In genomic region chr11:47373876-47374820, GRCh38 we compare ENCODE assay signal across 8 cellular contexts. TPM values are rescaled to one million over a fixed set of nuclear protein-coding genes. Genes with fewer than 3 reads are reported as not detected.
DNase-seq lines count a peak whose midpoint lies in the region; ATAC-seq and TF ChIP-seq lines count a peak whose summit lies in the region.

No MANE protein-coding gene starts in this region.

- no peak overlapping the region for H3K4me3 Mint-ChIP-seq in T-helper 17 cell

- H3K4me1 ChIP-seq in adrenal gland (replicated peaks in 1 of 2) (peaks cover 3 to 5% of the 10 kb centered on the region in 2 donors), left ventricle myocardium inferior (no peaks in the 10 kb centered on the region)

- WGBS in adrenal gland, 4 donors, result 21 to 41% (median 34%) methylated on average over 6 to 21 of the region's 21 CpGs

- H3K36me3 ChIP-seq in adrenal gland (replicated peaks in 1 of 2), result no peaks in the 10 kb centered on the region
- no peaks in the 10 kb centered on the region for H3K36me3 ChIP-seq in left ventricle myocardium inferior

- H3K36me3 Mint-ChIP-seq in T-helper 17 cell (ENCODE audit: low read depth), result no peaks in the 10 kb centered on the region

- no peaks in the 10 kb centered on the region for H3K27me3 Mint-ChIP-seq in T-helper 17 cell

- H3K4me3 ChIP-seq in adrenal gland, result no peak overlapping the region
- H3K4me3 ChIP-seq in left ventricle myocardium inferior, result no peak overlapping the region

- peak; percentile 85 to 97 (median 94) for TF ChIP-seq CTCF in adrenal gland (IDR thresholded peaks at IDR 0.05)
- TF ChIP-seq CTCF in left ventricle myocardium inferior (IDR thresholded peaks at IDR 0.05; ENCODE audit: borderline replicate concordance), result peak; percentile 99

- peaks cover 9% of the 10 kb centered on the region for H3K4me1 Mint-ChIP-seq in T-helper 17 cell

- DNase-seq in NCI-H2081 (lab: John Stamatoyannopoulos, UW) (peak; percentile 64 to 68), NCI-H2081 treated with DMSO at 0.1 percent for 48 hours (lab: John Stamatoyannopoulos, UW) (no peak), M059J (ENCODE audit: low read depth) (peak; percentile 68), T-helper 17 cell (peak; percentile 73 to 84 (median 84)), adrenal gland (peak; percentile 81 to 92 (median 88)), left ventricle myocardium inferior (peak; percentile 84), retina (peak; percentile 73)

- TF ChIP-seq POLR2A in adrenal gland (IDR thresholded peaks at IDR 0.05), result no peak

- intact Hi-C loops in adrenal gland (cut with DNase I) (loop anchor here in 1 of 2 donors (5.0 kb wide), 2 partner anchors 38 to 78 kb away; no protein-coding TSS in a partner anchor), left ventricle myocardium inferior (cut with micrococcal nuclease) (no loop called here)

- H3K27me3 ChIP-seq in adrenal gland (no peaks in the 10 kb centered on the region), left ventricle myocardium inferior (ENCODE audit: low read depth) (no peaks in the 10 kb centered on the region)

- H3K9me3 ChIP-seq in T-helper 17 cell (ENCODE audit: control insufficient read depth, low read length, poor library complexity, severe bottlenecking) (no peaks in the 10 kb centered on the region), adrenal gland (replicated peaks in 1 of 3) (no peaks in the 10 kb centered on the region), left ventricle myocardium inferior (replicated peaks) (no peaks in the 10 kb centered on the region)

- H3K27ac ChIP-seq in adrenal gland, result peak overlapping the region in 1 of 5 donors; percentile 58
- H3K27ac ChIP-seq in left ventricle myocardium inferior (replicated peaks), result no peak overlapping the region

- peak overlapping the region; percentile 21 for H3K27ac Mint-ChIP-seq in T-helper 17 cell

- ATAC-seq in T-helper 17 cell (peak; percentile 88), HG03045 (IDR thresholded peaks at IDR 0.05; ENCODE audit: unreplicated experiment) (no peak)

RNA-seq across cellular contexts. Expression of gene SPI1, which starts 4.2 kb away (rescaled TPM):
- total RNA-seq in M059J (2014; rRNA removed; shearing (Covaris generic)), result not detected in 2 replicates
- 10 to 100 TPM in 1 of 2 donors, 1 to 10 TPM in 1; 4.9 to 14.9 TPM for total RNA-seq in T-helper 17 cell
- 10 to 100 TPM; 26.3 to 65.6 (median 42.1) TPM for total RNA-seq in adrenal gland
- polyA plus RNA-seq in adrenal gland, result 10 to 100 TPM in 2 of 3 donors, 1 to 10 TPM in 1; 7.0 to 79.2 (median 43.0) TPM
- 8.3 TPM for total RNA-seq in left ventricle myocardium inferior

RNA-seq across cellular contexts. Expression of gene MYBPC3, which starts 21.6 kb away (rescaled TPM):
- total RNA-seq in M059J (2014; rRNA removed; shearing (Covaris generic)), result not detected in 2 replicates
- under 1 TPM in 1 of 2 donors, not detected in 1; 0.10 TPM for total RNA-seq in T-helper 17 cell
- 1 to 10 TPM in 7 of 8 donors, under 1 TPM in 1; 0.54 to 4.4 (median 1.8) TPM for total RNA-seq in adrenal gland
- 1 to 10 TPM; 1.5 to 5.8 (median 2.9) TPM for polyA plus RNA-seq in adrenal gland
- total RNA-seq in left ventricle myocardium inferior, result 2,538 TPM

RNA-seq across cellular contexts. Expression of gene SLC39A13, which starts 34.2 kb away (rescaled TPM):
- total RNA-seq in M059J (2014; rRNA removed; shearing (Covaris generic)), result 23.2 and 43.9 TPM in 2 replicates
- total RNA-seq in T-helper 17 cell (10 to 100 TPM; 31.6 to 31.8 TPM), adrenal gland (10 to 100 TPM; 35.8 to 92.9 (median 58.6) TPM), left ventricle myocardium inferior (36.5 TPM)
- 10 to 100 TPM in 2 of 3 donors, 1 to 10 TPM in 1; 8.2 to 80.5 (median 64.5) TPM for polyA plus RNA-seq in adrenal gland

RNA-seq across cellular contexts. Expression of gene PSMC3, which starts 52.1 kb away (rescaled TPM):
- 283 and 294 TPM in 2 replicates for total RNA-seq in M059J (2014; rRNA removed; shearing (Covaris generic))
- total RNA-seq in T-helper 17 cell, result 10 to 100 TPM; 47.8 to 55.2 TPM
- 100 to 1,000 TPM in 5 of 8 donors, 10 to 100 TPM in 3; 85.4 to 164 (median 123) TPM for total RNA-seq in adrenal gland
- 100 to 1,000 TPM; 110 to 291 (median 137) TPM for polyA plus RNA-seq in adrenal gland
- 146 TPM for total RNA-seq in left ventricle myocardium inferior

Comparison
In these comparisons a context has a peak if more than half of its experiments do, and no peak if none do; other contexts are left out.
1. RNA of gene MYBPC3, which starts 21.6 kb away (total RNA-seq): 2,538 TPM in left ventricle myocardium inferior (single experiment); 0.54 to 4.4 TPM in adrenal gland, 0.10 TPM in T-helper 17 cell and not detected in M059J; every median in the first group is over 100 times any median in the second.